In genomic region chr3:146124141-146124801, GRCh38 we compare ENCODE assay signal across 22 cellular contexts. TPM values are rescaled to one million over a fixed set of nuclear protein-coding genes. Genes with fewer than 3 reads are reported as not detected.
A peak's percentile ranks its signal among the peaks of the same experiment; 100 is the strongest.
DNase-seq lines count a peak whose midpoint lies in the region; ATAC-seq and TF ChIP-seq lines count a peak whose summit lies in the region.
"Had no signal": no experiment of that assay in that cellular context is flagged by ENCODE, and none has a peak within 500 bp of the region (broad histone marks: within the 10 kb centered on the region; RNA-seq: fewer than 3 reads in every experiment).

No MANE protein-coding gene starts in this region.

- H3K36me3 ChIP-seq in GM23248 (ENCODE audit: low read depth) (peaks cover 42% of the 10 kb centered on the region), osteoblast (ENCODE audit: insufficient read depth, low read length) (peaks cover 39% of the 10 kb centered on the region), lower lobe of right lung (no peaks in the 10 kb centered on the region)

- H3K27me3 ChIP-seq in GM23248 (replicated peaks; ENCODE audit: insufficient read depth): no peaks in the 10 kb centered on the region
- no peaks in the 10 kb centered on the region for H3K27me3 ChIP-seq in osteoblast (ENCODE audit: insufficient read depth, low read length)
- H3K27me3 ChIP-seq in lower lobe of right lung (ENCODE audit: low read depth): no peaks in the 10 kb centered on the region
- H3K27me3 ChIP-seq: esophagus muscularis mucosa had no signal

- peaks cover 2% of the 10 kb centered on the region; the same call in 1 of the 2 replicates for H4K20me1 ChIP-seq in GM23248 (ENCODE audit: insufficient read depth)
- H4K20me1 ChIP-seq in osteoblast (ENCODE audit: insufficient read depth, low read length): peaks cover 14% of the 10 kb centered on the region

- DNase-seq in GM23248 (peak; percentile 8), OCI-M1 (lab: John Stamatoyannopoulos, UW) (peak; percentile 11), fibroblast of pulmonary artery (ENCODE audit: low read depth) (peak; percentile 47), osteoblast (ENCODE audit: insufficient read length, low spot score, missing footprints) (no peak), lower lobe of right lung (no peak), amygdala (lab: John Stamatoyannopoulos, UW) (no peak)
- DNase-seq: activated CD4-positive, alpha-beta T cell treated with anti-CD3 and anti-CD28 coated beads, Interleukin-2, amount 50 U/mL, for 48 hours; activated gamma-delta T cell; caudate nucleus; CD4-positive, alpha-beta T cell; H7; head of caudate nucleus; left ventricle myocardium superior; mucosa of descending colon; NCI-H1105 treated with DMSO at 0.1 percent for 48 hours; NCI-H2081 treated with DMSO at 0.1 percent for 48 hours; NCI-H526; stimulated activated CD4-positive, alpha-beta T cell treated with anti-CD3 and anti-CD28 coated beads, Interleukin-4, amount 100 ng/mL, for 4 hours had no signal

- H3K4me3 ChIP-seq in GM23248 (no peak overlapping the region), fibroblast of pulmonary artery (replicated peaks; ENCODE audit: low read depth, low read length) (no peak overlapping the region), osteoblast (ENCODE audit: insufficient read depth, low read length) (no peak overlapping the region), lower lobe of right lung (no peak overlapping the region)
- H3K4me3 ChIP-seq: esophagus muscularis mucosa, mucosa of descending colon had no signal

- TF ChIP-seq CTCF in fibroblast of pulmonary artery (IDR thresholded peaks at IDR 0.05; ENCODE audit: low read length, missing control alignments): no peak
- TF ChIP-seq CTCF in osteoblast (IDR thresholded peaks at IDR 0.05; ENCODE audit: extremely low read depth, low read depth, low read length): no peak
- no peak for TF ChIP-seq CTCF in lower lobe of right lung (IDR thresholded peaks at IDR 0.05)

- WGBS in GM23248 (ENCODE audit: low coverage in 1 of 2, low lambda C conversion rate in 2 of 2, missing lambda C conversion rate in 2 of 2), 2 experiments: 93 to 96% methylated on average over 6 of the region's 6 CpGs

- H3K4me1 ChIP-seq in GM23248 (ENCODE audit: insufficient read depth): peaks cover 26% of the 10 kb centered on the region
- peaks cover 22% of the 10 kb centered on the region for H3K4me1 ChIP-seq in osteoblast (ENCODE audit: insufficient read depth, low read length)
- H3K4me1 ChIP-seq in lower lobe of right lung: no peaks in the 10 kb centered on the region

- peaks cover 59% of the 10 kb centered on the region for H3F3A ChIP-seq in GM23248 (ENCODE audit: insufficient read depth)

- ATAC-seq in lower lobe of right lung (no peak), GM19035 (IDR thresholded peaks at IDR 0.05; ENCODE audit: unreplicated experiment) (no peak), GM21576 (IDR thresholded peaks at IDR 0.05; ENCODE audit: unreplicated experiment) (no peak)
- ATAC-seq: left ventricle myocardium superior, mucosa of descending colon, WTC11 had no signal

- no peak overlapping the region for H2AFZ ChIP-seq in GM23248
- no peak overlapping the region for H2AFZ ChIP-seq in osteoblast (ENCODE audit: low read length)

- no peaks in the 10 kb centered on the region for H3K9me3 ChIP-seq in GM23248 (ENCODE audit: low read depth)
- H3K9me3 ChIP-seq in osteoblast (ENCODE audit: low read depth, low read length): no peaks in the 10 kb centered on the region
- H3K9me3 ChIP-seq in lower lobe of right lung: no peaks in the 10 kb centered on the region
- H3K9me3 ChIP-seq: esophagus muscularis mucosa, mucosa of descending colon had no signal

- H3K9me2 ChIP-seq in GM23248 (ENCODE audit: insufficient read depth): no peaks in the 10 kb centered on the region

- H3K4me2 ChIP-seq in GM23248 (ENCODE audit: unreplicated experiment) (no peak overlapping the region), osteoblast (ENCODE audit: insufficient read depth, low read length) (no peak overlapping the region)

- no peak overlapping the region for H3K9ac ChIP-seq in GM23248

- intact Hi-C loops in lower lobe of right lung (cut with DNase I): no loop called here

- in situ Hi-C loops in GM23248 (cut with MboI): no loop called here

- H3K27ac ChIP-seq in GM23248: peak overlapping the region; percentile 52; the same call in 1 of the 2 replicates
- peak overlapping the region; percentile 73 for H3K27ac ChIP-seq in osteoblast (ENCODE audit: low read depth, low read length)
- H3K27ac ChIP-seq in lower lobe of right lung: no peak overlapping the region

- peaks cover 84% of the 10 kb centered on the region for H3K79me2 ChIP-seq in GM23248 (ENCODE audit: insufficient read depth)
- peaks cover 71% of the 10 kb centered on the region for H3K79me2 ChIP-seq in osteoblast (ENCODE audit: insufficient read depth, low read length)

RNA-seq across cellular contexts. Expression of gene PLOD2, which starts 36.7 kb away (rescaled TPM):
- 306 and 330 TPM in 2 replicates for total RNA-seq in GM23248 (2014; rRNA removed; shearing (Covaris generic))
- polyA plus RNA-seq in GM23248 (2016; fragmentation: Nextera tagmentation; extraction: Ambion mirVana): 288 and 300 TPM in 2 replicates
- total RNA-seq in osteoblast: 282 and 345 TPM in 2 replicates
- 17.9 TPM for total RNA-seq in lower lobe of right lung
- total RNA-seq: CD4-positive, alpha-beta T cell had no signal

Comparison
In these comparisons a context has a peak if more than half of its experiments do, and no peak if none do; other contexts are left out.
1. DNase-seq: peak in GM23248 (single experiment), OCI-M1 (single experiment) and fibroblast of pulmonary artery (single experiment); none in osteoblast (single experiment), lower lobe of right lung (single experiment) and amygdala (0 of 56).
2. RNA of gene PLOD2, which starts 36.7 kb away (total RNA-seq): 282 to 345 TPM in osteoblast and 306 to 330 TPM in GM23248; 17.9 TPM in lower lobe of right lung (single experiment); every median in the first group is over 10 times any median in the second.